Comparison of ENCODE assay signal across 1 cellular context in genomic region chr5:60715201-60715928, GRCh38. TPM values are rescaled to one million over a fixed set of nuclear protein-coding genes. Genes with fewer than 3 reads are reported as not detected.
"Had no signal": no experiment of that assay in that cellular context is flagged by ENCODE, and none has a peak within 500 bp of the region (broad histone marks: within the 10 kb centered on the region; RNA-seq: fewer than 3 reads in every experiment).

No MANE protein-coding gene starts in this region.

RNA-seq across cellular contexts. Expression of gene DEPDC1B, which starts 15.4 kb away (rescaled TPM):
- total RNA-seq: naive thymus-derived CD8-positive, alpha-beta T cell had no signal
